ENCODE assay signal across 32 cellular contexts in the genomic region with DNA sequence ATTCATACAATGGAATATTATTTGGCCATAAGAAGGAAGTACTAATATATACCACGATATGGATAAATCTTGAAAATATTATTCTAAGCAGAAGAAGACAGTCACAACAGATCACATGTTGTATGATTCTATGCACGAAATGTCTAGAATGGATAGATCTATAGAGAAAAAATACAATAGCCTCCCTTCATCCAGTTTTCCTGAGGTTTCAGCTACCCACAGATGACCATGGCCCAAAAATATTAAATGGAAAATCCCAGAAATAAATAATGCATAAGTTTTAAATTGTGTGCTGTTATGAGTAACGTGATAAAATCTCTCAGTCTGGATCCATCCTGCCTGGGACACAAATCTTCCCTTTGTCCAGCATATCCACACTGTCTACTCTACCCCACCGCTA.
"Had no signal": no experiment of that assay in that cellular context is flagged by ENCODE, and none has a peak within 500 bp of the region (broad histone marks: within the 10 kb centered on the region; RNA-seq: fewer than 3 reads in every experiment).

No MANE protein-coding gene starts in this region.

- H3K36me3 ChIP-seq: adrenal gland, ascending aorta, brain microvascular endothelial cell, breast epithelium, cardiac muscle cell had no signal

- H3K27me3 ChIP-seq: ascending aorta, body of pancreas, brain microvascular endothelial cell, cardiac muscle cell had no signal

- ATAC-seq: activated naive CD4-positive, alpha-beta T cell treated with anti-CD3 and anti-CD28 coated beads, Interleukin-2, amount 50 U/mL, for 72 hours; activated naive CD8-positive, alpha-beta T cell treated with anti-CD3 and anti-CD28 coated beads, Interleukin-2, amount 50 U/mL, for 24 hours; activated T-cell treated with anti-CD3 and anti-CD28 coated beads, Interleukin-2, amount 50 U/mL, for 4 hours; activated T-cell treated with anti-CD3 and anti-CD28 coated beads, Interleukin-2, amount 50 U/mL, for 72 hours; activated T-helper 17 cell treated with anti-CD3 and anti-CD28 coated beads, Interleukin-2, amount 50 U/mL, for 72 hours; body of pancreas had no signal

- H3K4me1 ChIP-seq: adrenal gland, ascending aorta, body of pancreas, breast epithelium had no signal

- H3K4me3 ChIP-seq: adrenal gland, ascending aorta, body of pancreas, breast epithelium, cardiac muscle cell had no signal

- DNase-seq: activated effector memory CD4-positive, alpha-beta T cell treated with anti-CD3 and anti-CD28 coated beads, Interleukin-2, amount 50 U/mL, for 16 hours; activated effector memory CD4-positive, alpha-beta T cell treated with Interleukin-2 at 50 U/mL for 16 hours; activated gamma-delta T cell; activated gamma-delta T cell treated with Interleukin-2 at 50 U/mL for 16 hours; activated naive CD4-positive, alpha-beta T cell; activated naive CD4-positive, alpha-beta T cell treated with anti-CD3 and anti-CD28 coated beads for 36 hours; activated naive CD4-positive, alpha-beta T cell treated with anti-CD3 and anti-CD28 coated beads, Interleukin-2, amount 10 ng/mL, durations not matched to agents 7 days and 5 days; activated naive CD4-positive, alpha-beta T cell treated with anti-CD3 and anti-CD28 coated beads, Interleukin-2, amount 50 U/mL, for 16 hours; activated naive CD4-positive, alpha-beta T cell treated with Interleukin-2 at 50 U/mL for 16 hours; activated naive CD8-positive, alpha-beta T cell treated with anti-CD3 and anti-CD28 coated beads for 36 hours; activated naive CD8-positive, alpha-beta T cell treated with anti-CD3 and anti-CD28 coated beads, Interleukin-2, amount 10 ng/mL, durations not matched to agents 7 days and 5 days; activated naive CD8-positive, alpha-beta T cell treated with anti-CD3 and anti-CD28 coated beads, Interleukin-2, amount 50 U/mL, for 24 hours; activated T-cell treated with anti-CD3 and anti-CD28 coated beads, Interleukin-2, amount 50 U/mL, for 1 hour; activated T-cell treated with anti-CD3 and anti-CD28 coated beads, Interleukin-2, amount 50 U/mL, for 24 hours; activated T-cell treated with anti-CD3 and anti-CD28 coated beads, Interleukin-2, amount 50 U/mL, for 4 hours; activated T-cell treated with anti-CD3 and anti-CD28 coated beads, Interleukin-2, amount 50 U/mL, for 48 hours; activated T-cell treated with anti-CD3 and anti-CD28 coated beads, Interleukin-2, amount 50 U/mL, for 72 hours; adrenal gland; amniotic stem cell; amygdala; anterior cingulate cortex; aorta; body of pancreas; brain microvascular endothelial cell; caudate nucleus; central memory CD4-positive, alpha-beta T cell; cerebellar nuclear complex had no signal

- H3K9me3 ChIP-seq: ascending aorta, body of pancreas had no signal

- H3K27ac ChIP-seq: adrenal gland, ascending aorta, body of pancreas, brain microvascular endothelial cell, breast epithelium, cardiac muscle cell had no signal
